1 cellular context compared by ENCODE assay signal in the genomic region with DNA sequence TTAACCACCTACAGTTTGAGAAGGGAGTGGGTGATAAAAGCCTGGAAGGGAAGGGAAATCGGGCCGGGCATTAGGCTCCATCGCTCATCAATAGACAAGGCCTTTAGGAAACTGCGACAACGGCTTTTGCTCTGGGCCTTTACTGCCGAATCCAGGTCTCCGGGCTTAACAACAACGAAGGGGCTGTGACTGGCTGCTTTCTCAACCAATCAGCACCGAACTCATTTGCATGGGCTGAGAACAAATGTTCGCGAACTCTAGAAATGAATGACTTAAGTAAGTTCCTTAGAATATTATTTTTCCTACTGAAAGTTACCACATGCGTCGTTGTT.
TF ChIP-seq lines count a peak whose summit lies in the region.

No MANE protein-coding gene starts in this region.

TF ChIP-seq in GM23338, 12 proteins besides CTCF, POLR2A, EP300 and RAD21 (continued from another document):
- TF ChIP-seq, protein P1, sequence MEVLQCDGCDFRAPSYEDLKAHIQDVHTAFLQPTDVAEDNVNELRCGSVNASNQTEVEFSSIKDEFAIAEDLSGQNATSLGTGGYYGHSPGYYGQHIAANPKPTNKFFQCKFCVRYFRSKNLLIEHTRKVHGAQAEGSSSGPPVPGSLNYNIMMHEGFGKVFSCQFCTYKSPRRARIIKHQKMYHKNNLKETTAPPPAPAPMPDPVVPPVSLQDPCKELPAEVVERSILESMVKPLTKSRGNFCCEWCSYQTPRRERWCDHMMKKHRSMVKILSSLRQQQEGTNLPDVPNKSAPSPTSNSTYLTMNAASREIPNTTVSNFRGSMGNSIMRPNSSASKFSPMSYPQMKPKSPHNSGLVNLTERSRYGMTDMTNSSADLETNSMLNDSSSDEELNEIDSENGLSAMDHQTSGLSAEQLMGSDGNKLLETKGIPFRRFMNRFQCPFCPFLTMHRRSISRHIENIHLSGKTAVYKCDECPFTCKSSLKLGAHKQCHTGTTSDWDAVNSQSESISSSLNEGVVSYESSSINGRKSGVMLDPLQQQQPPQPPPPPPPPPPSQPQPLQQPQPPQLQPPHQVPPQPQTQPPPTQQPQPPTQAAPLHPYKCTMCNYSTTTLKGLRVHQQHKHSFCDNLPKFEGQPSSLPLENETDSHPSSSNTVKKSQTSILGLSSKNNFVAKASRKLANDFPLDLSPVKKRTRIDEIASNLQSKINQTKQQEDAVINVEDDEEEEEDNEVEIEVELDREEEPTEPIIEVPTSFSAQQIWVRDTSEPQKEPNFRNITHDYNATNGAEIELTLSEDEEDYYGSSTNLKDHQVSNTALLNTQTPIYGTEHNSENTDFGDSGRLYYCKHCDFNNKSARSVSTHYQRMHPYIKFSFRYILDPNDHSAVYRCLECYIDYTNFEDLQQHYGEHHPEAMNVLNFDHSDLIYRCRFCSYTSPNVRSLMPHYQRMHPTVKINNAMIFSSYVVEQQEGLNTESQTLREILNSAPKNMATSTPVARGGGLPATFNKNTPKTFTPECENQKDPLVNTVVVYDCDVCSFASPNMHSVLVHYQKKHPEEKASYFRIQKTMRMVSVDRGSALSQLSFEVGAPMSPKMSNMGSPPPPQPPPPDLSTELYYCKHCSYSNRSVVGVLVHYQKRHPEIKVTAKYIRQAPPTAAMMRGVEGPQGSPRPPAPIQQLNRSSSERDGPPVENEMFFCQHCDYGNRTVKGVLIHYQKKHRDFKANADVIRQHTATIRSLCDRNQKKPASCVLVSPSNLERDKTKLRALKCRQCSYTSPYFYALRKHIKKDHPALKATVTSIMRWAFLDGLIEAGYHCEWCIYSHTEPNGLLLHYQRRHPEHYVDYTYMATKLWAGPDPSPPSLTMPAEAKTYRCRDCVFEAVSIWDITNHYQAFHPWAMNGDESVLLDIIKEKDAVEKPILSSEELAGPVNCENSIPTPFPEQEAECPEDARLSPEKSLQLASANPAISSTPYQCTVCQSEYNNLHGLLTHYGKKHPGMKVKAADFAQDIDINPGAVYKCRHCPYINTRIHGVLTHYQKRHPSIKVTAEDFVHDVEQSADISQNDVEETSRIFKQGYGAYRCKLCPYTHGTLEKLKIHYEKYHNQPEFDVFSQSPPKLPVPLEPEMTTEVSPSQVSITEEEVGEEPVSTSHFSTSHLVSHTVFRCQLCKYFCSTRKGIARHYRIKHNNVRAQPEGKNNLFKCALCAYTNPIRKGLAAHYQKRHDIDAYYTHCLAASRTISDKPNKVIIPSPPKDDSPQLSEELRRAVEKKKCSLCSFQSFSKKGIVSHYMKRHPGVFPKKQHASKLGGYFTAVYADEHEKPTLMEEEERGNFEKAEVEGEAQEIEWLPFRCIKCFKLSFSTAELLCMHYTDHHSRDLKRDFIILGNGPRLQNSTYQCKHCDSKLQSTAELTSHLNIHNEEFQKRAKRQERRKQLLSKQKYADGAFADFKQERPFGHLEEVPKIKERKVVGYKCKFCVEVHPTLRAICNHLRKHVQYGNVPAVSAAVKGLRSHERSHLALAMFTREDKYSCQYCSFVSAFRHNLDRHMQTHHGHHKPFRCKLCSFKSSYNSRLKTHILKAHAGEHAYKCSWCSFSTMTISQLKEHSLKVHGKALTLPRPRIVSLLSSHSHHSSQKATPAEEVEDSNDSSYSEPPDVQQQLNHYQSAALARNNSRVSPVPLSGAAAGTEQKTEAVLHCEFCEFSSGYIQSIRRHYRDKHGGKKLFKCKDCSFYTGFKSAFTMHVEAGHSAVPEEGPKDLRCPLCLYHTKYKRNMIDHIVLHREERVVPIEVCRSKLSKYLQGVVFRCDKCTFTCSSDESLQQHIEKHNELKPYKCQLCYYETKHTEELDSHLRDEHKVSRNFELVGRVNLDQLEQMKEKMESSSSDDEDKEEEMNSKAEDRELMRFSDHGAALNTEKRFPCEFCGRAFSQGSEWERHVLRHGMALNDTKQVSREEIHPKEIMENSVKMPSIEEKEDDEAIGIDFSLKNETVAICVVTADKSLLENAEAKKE (CRISPR knock-in tag; IDR thresholded peaks at IDR 0.05) = no peak
- no peak for TF ChIP-seq POLR2AphosphoS5 (IDR thresholded peaks at IDR 0.05; ENCODE audit: low read depth)
- TF ChIP-seq ZNF114 (CRISPR knock-in tag; IDR thresholded peaks at IDR 0.05) = no peak
- TF ChIP-seq, protein P2, sequence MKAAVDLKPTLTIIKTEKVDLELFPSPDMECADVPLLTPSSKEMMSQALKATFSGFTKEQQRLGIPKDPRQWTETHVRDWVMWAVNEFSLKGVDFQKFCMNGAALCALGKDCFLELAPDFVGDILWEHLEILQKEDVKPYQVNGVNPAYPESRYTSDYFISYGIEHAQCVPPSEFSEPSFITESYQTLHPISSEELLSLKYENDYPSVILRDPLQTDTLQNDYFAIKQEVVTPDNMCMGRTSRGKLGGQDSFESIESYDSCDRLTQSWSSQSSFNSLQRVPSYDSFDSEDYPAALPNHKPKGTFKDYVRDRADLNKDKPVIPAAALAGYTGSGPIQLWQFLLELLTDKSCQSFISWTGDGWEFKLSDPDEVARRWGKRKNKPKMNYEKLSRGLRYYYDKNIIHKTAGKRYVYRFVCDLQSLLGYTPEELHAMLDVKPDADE (IDR thresholded peaks at IDR 0.05) = no peak
- no peak for TF ChIP-seq EZH2 (IDR thresholded peaks at IDR 0.05; ENCODE audit: low read depth, unreplicated experiment)
- no peak for TF ChIP-seq CREB1 (CRISPR knock-in tag; IDR thresholded peaks at IDR 0.05; ENCODE audit: low read depth)
- TF ChIP-seq STAT1 (IDR thresholded peaks at IDR 0.05; ENCODE audit: unreplicated experiment) = no peak
- no peak for TF ChIP-seq NANOG (IDR thresholded peaks at IDR 0.05; ENCODE audit: borderline replicate concordance)
- TF ChIP-seq ZNF331 (CRISPR knock-in tag; IDR thresholded peaks at IDR 0.05; ENCODE audit: low read depth) = no peak
- no peak for TF ChIP-seq JUNB (IDR thresholded peaks at IDR 0.05; ENCODE audit: unreplicated experiment)
